22 cellular contexts compared by ENCODE assay signal in the genomic region with DNA sequence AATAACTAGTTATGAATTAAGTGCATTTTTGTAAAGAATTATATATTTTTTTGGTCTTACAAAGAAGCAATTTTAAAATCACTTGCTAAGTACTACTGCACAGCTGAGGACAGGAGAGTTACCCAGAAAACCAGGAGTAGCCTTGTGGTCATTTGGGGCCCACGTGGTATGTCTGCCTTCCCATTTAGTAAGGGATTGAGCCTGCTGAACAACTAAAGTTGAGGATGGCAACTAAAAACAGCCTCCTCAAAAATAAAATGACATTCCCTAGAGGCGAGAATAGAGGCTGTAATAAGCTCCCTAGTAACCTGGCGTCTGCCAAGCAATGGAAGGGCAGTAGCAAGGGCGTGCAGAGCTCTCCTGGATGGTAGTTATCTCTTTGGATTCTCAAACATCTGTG.
"Had no signal": no experiment of that assay in that cellular context is flagged by ENCODE, and none has a peak within 500 bp of the region (broad histone marks: within the 10 kb centered on the region; RNA-seq: fewer than 3 reads in every experiment).

No MANE protein-coding gene starts in this region.

- H3K4me3 Mint-ChIP-seq: immature natural killer cell, mesothelial cell of epicardium had no signal

- H3K9me3 Mint-ChIP-seq: immature natural killer cell, mesothelial cell of epicardium had no signal

- H3K9me3 ChIP-seq: esophagus muscularis mucosa, gastroesophageal sphincter, heart left ventricle, lower lobe of right lung, mucosa of descending colon had no signal

- H3K4me1 Mint-ChIP-seq: immature natural killer cell had no signal

- H3K36me3 ChIP-seq: esophagus muscularis mucosa, gastroesophageal sphincter, heart left ventricle, lower lobe of right lung had no signal

- ATAC-seq: foreskin keratinocyte, gastroesophageal sphincter, heart left ventricle, left colon, left lobe of liver, left ventricle myocardium superior, lower lobe of right lung, mucosa of descending colon had no signal

- H3K27me3 ChIP-seq: dorsolateral prefrontal cortex, esophagus muscularis mucosa, foreskin keratinocyte, gastroesophageal sphincter, heart left ventricle, hepatocyte had no signal

- DNase-seq: dermis blood vessel endothelial cell; dorsolateral prefrontal cortex; effector CD4-positive, alpha-beta T cell; effector memory CD4-positive, alpha-beta T cell; foreskin keratinocyte; heart left ventricle; hypothalamus; immature natural killer cell; islet precursor cell; kidney; kidney glomerular epithelial cell; left colon; left ventricle myocardium superior; lower lobe of right lung; mesenchymal stem cell; mucosa of descending colon had no signal

- H3K27ac ChIP-seq: foreskin keratinocyte, hepatocyte, lower lobe of right lung had no signal

- H3K36me3 Mint-ChIP-seq: immature natural killer cell, mesothelial cell of epicardium had no signal

- H3K27ac Mint-ChIP-seq: immature natural killer cell, mesothelial cell of epicardium had no signal

- H3K4me3 ChIP-seq: coronary artery, dorsolateral prefrontal cortex, esophagus muscularis mucosa, gastroesophageal sphincter, heart left ventricle, hepatocyte, lower lobe of right lung, mucosa of descending colon had no signal
